Comparison of ENCODE assay signal across 1 cellular context in genomic region chr5:149838881-149839739, GRCh38.
TF ChIP-seq lines count a peak whose summit lies in the region.

No MANE protein-coding gene starts in this region.

TF ChIP-seq in HCT116, 20 proteins besides CTCF, POLR2A, EP300 and RAD21 (continued from another document):
- no peak for TF ChIP-seq SRF (IDR thresholded peaks at IDR 0.05; ENCODE audit: low read depth)
- TF ChIP-seq CEBPB (IDR thresholded peaks at IDR 0.05; ENCODE audit: low read depth): no peak
- no peak for TF ChIP-seq ZBTB33 (IDR thresholded peaks at IDR 0.05; ENCODE audit: extremely low read depth, insufficient replicate concordance, low read length)
